8 cellular contexts compared by ENCODE assay signal in genomic region chr3:114418724-114419543, GRCh38.
A peak's percentile ranks its signal among the peaks of the same experiment; 100 is the strongest.
DNase-seq lines count a peak whose midpoint lies in the region; ATAC-seq and TF ChIP-seq lines count a peak whose summit lies in the region.

No MANE protein-coding gene starts in this region.

- peaks cover 9% of the 10 kb centered on the region for H3K4me1 Mint-ChIP-seq in type B pancreatic cell (ENCODE audit: unreplicated experiment)

- H3K36me3 ChIP-seq in H7 (replicated peaks; ENCODE audit: control insufficient read depth, insufficient read depth, low read length) = no peaks in the 10 kb centered on the region
- no peaks in the 10 kb centered on the region for H3K36me3 ChIP-seq in Panc1 (ENCODE audit: control insufficient read depth, insufficient read depth, low read length)
- H3K36me3 ChIP-seq in lung (ENCODE audit: control insufficient read depth in 2 of 2, insufficient read depth in 2 of 2, low read length in 2 of 2) = no peaks in the 10 kb centered on the region

- H3K27ac ChIP-seq in Panc1 (ENCODE audit: low read length) (no peak overlapping the region), coronary artery (peak overlapping the region; percentile 49 to 53), lung (ENCODE audit: low read depth in 1 of 2, low read length in 1 of 2) (peak overlapping the region in 1 of 2 donors; percentile 75)

- H3K9me3 ChIP-seq in Panc1 (ENCODE audit: control insufficient read depth, insufficient read depth, low read depth, low read length) = no peaks in the 10 kb centered on the region
- no peaks in the 10 kb centered on the region for H3K9me3 ChIP-seq in lung (ENCODE audit: control insufficient read depth in 2 of 2, insufficient read depth in 1 of 2, low read length in 1 of 2)

- no peaks in the 10 kb centered on the region for H3K27me3 Mint-ChIP-seq in type B pancreatic cell

- H3K4me3 ChIP-seq in H7 (ENCODE audit: insufficient read depth, low read depth, low read length) = no peak overlapping the region
- no peak overlapping the region for H3K4me3 ChIP-seq in Panc1 (ENCODE audit: low read depth in 2 of 2, low read length in 2 of 2)
- H3K4me3 ChIP-seq in coronary artery = peak overlapping the region; percentile 58
- H3K4me3 ChIP-seq in lung = no peak overlapping the region

- peak; percentile 81; the same call in 1 of the 2 replicates for TF ChIP-seq CTCF in Panc1 (IDR thresholded peaks at IDR 0.05)
- peak; percentile 60 for TF ChIP-seq CTCF in coronary artery (IDR thresholded peaks at IDR 0.05)
- peak; percentile 67 for TF ChIP-seq CTCF in lung (IDR thresholded peaks at IDR 0.05; ENCODE audit: control extremely low read depth, extremely low read depth)
- TF ChIP-seq CTCF in type B pancreatic cell (conservative IDR thresholded peaks at IDR 0.05) = peak; percentile 92

- WGBS in lung, 2 donors = 24 to 31% methylated on average over 8 of the region's 8 CpGs

- no peaks in the 10 kb centered on the region for H3K4me1 ChIP-seq in Panc1 (ENCODE audit: control insufficient read depth, insufficient read depth, low read length)
- peaks cover 2 to 20% of the 10 kb centered on the region in 2 donors for H3K4me1 ChIP-seq in lung (ENCODE audit: control insufficient read depth in 2 of 2, insufficient read depth in 2 of 2, low read length in 2 of 2)

- DNase-seq in stimulated activated CD4-positive, alpha-beta T cell treated with anti-CD3 and anti-CD28 coated beads, Interleukin-4, amount 100 ng/mL, for 24 hours = peak; percentile 4
- DNase-seq in stimulated activated CD4-positive, alpha-beta T cell treated with anti-CD3 and anti-CD28 coated beads, Interleukin-1b, Interleukin-23, amount 100 ng/mL, for 48 hours = no peak
- DNase-seq in H7 (peak; percentile 26), Kasumi-1 (lab: John Stamatoyannopoulos, UW) (peak; percentile 75 to 84), Panc1 (ENCODE audit: low read depth, low spot score) (peak; percentile 45), coronary artery (ENCODE audit: low spot score) (no peak), lung (ENCODE audit: low spot score) (no peak), type B pancreatic cell (ENCODE audit: extremely low spot score, unreplicated experiment) (no peak)

- H3K9me3 Mint-ChIP-seq in type B pancreatic cell = no peaks in the 10 kb centered on the region

- no peaks in the 10 kb centered on the region for H3K36me3 Mint-ChIP-seq in type B pancreatic cell

- POLR2A ChIA-PET in Panc1 (lab: Charles Lee) = no interaction called here

- ATAC-seq in Panc1 (peak; percentile 94), lung (ENCODE audit: insufficient read depth, low FRiP score) (peak; percentile 88)

- in situ Hi-C loops in Panc1 (cut with HindIII; ENCODE audit: low pct_unique_long_range_greater_than_20kb, low sequenced_read_pairs) = no loop called here

- intact Hi-C loops in Panc1 (cut with micrococcal nuclease; ENCODE audit: unreplicated experiment) = loop anchor here (5.0 kb wide), 1 partner anchor 37 kb away; no protein-coding TSS in a partner anchor

- H3K27me3 ChIP-seq in H7 (ENCODE audit: control insufficient read depth, insufficient read depth, low read length) = no peaks in the 10 kb centered on the region
- H3K27me3 ChIP-seq in Panc1 (ENCODE audit: control insufficient read depth, insufficient read depth, low read length) = no peaks in the 10 kb centered on the region
- H3K27me3 ChIP-seq in lung (ENCODE audit: control insufficient read depth, insufficient read depth) = no peaks in the 10 kb centered on the region

- H3K4me3 Mint-ChIP-seq in type B pancreatic cell = no peak overlapping the region

- CTCF ChIA-PET in Panc1 (lab: Charles Lee) = interaction anchor here (0.6 to 1.1 kb wide), 5 partner anchors 9 to 158 kb away, joined by 3 to 4 read pairs (median 4); no protein-coding TSS in a partner anchor

- H3K27ac Mint-ChIP-seq in type B pancreatic cell = no peak overlapping the region

- BruUV-seq in Panc1 (replicated peaks; lab: Mats Ljungman, UMichigan) = no TSS peak

Comparison
In these comparisons a context has a peak if more than half of its experiments do, and no peak if none do; other contexts are left out.
1. DNase-seq: peak in stimulated activated CD4-positive, alpha-beta T cell treated with anti-CD3 and anti-CD28 coated beads, Interleukin-4, amount 100 ng/mL, for 24 hours (single experiment), H7 (single experiment), Kasumi-1 (2 of 2) and Panc1 (single experiment); none in stimulated activated CD4-positive, alpha-beta T cell treated with anti-CD3 and anti-CD28 coated beads, Interleukin-1b, Interleukin-23, amount 100 ng/mL, for 48 hours (single experiment), coronary artery (single experiment), lung (single experiment) and type B pancreatic cell (single experiment).
2. Peak in every context shown above with its lines, with median percentiles within 50 percentile points of each other: CTCF ChIP-seq.